In the genomic region with DNA sequence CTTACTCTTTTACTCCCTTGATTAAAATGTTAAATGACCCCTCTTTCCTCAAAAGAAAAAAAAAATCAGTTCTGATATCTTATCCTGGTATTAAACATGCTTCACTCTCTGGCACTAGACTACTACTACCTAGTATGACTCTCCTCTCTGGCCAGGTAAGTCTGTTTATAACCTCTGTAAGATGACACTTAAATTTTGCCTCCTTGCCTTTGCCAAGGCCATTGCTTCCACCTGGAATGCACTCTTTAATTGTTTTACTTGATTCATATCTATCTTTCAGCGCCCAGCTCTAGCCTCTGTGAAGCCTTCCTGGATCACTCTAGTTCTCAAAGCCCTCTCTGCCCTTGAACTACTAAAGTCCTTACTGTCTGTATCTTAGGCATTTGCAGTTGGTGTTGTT, we compare ENCODE assay signal across 24 cellular contexts.
DNase-seq lines count a peak whose midpoint lies in the region; ATAC-seq, FAIRE-seq and TF ChIP-seq lines count a peak whose summit lies in the region.
"Had no signal": no experiment of that assay in that cellular context is flagged by ENCODE, and none has a peak within 500 bp of the region (broad histone marks: within the 10 kb centered on the region; RNA-seq: fewer than 3 reads in every experiment).

No MANE protein-coding gene starts in this region.

- no peak for ATAC-seq in Right ventricle myocardium inferior
- ATAC-seq: mucosa of descending colon; stimulated activated naive B cell treated with anti-CD40 and anti-IgM and Interleukin-4, amounts not matched to agents 10 μg/mL and 1 μg/mL and 100 μg/mL, for 72 hours had no signal

- intact Hi-C loops in left ventricle myocardium inferior (cut with micrococcal nuclease), result loop anchor here (10.0 kb wide), 1 partner anchor 82 kb away; no protein-coding TSS in a partner anchor
- intact Hi-C loops in Right ventricle myocardium inferior (cut with DNase I), result loop anchor here (2.0 kb wide), 1 partner anchor 76 kb away; no protein-coding TSS in a partner anchor
- intact Hi-C loops in transverse colon (cut with DNase I; ENCODE audit: low total_unique reads), result no loop called here

- H4K20me1 ChIP-seq in astrocyte (ENCODE audit: insufficient read depth, low read length), result no peaks in the 10 kb centered on the region

- no peaks in the 10 kb centered on the region for H3K79me2 ChIP-seq in astrocyte (ENCODE audit: insufficient read depth, low read length)

- H3K9me3 ChIP-seq in left ventricle myocardium inferior (replicated peaks) (no peaks in the 10 kb centered on the region), astrocyte (ENCODE audit: insufficient read depth, low read depth, low read length) (no peaks in the 10 kb centered on the region), transverse colon (no peaks in the 10 kb centered on the region)
- H3K9me3 ChIP-seq: mucosa of descending colon, suprapubic skin had no signal

- H3K9me3 Mint-ChIP-seq in astrocyte (ENCODE audit: unreplicated experiment) (no peaks in the 10 kb centered on the region), nephron (no peaks in the 10 kb centered on the region)
- H3K9me3 Mint-ChIP-seq: activated B cell treated with CpG ODN at 0.5 μM for 24 hours; activated T-helper 2 cell treated with anti-CD3 and anti-CD28 coated beads, Interferon-gamma antibody, Interleukin-2, Interleukin-4, amounts not matched to agents 10 μg/mL and 5 μg/mL and 100 μg/mL, durations not matched to agents 14 hours and 24 hours and 36 hours; stimulated activated naive B cell treated with anti-CD40 and anti-IgM and Interleukin-4, amounts not matched to agents 10 μg/mL and 1 μg/mL and 100 μg/mL, for 72 hours had no signal

- no peak for TF ChIP-seq EP300 in transverse colon (IDR thresholded peaks at IDR 0.05; ENCODE audit: low read depth)

- no peak for TF ChIP-seq POLR2A in transverse colon (IDR thresholded peaks at IDR 0.05)

- 50 to 83% methylated on average over 1 of the region's 1 CpG for WGBS in transverse colon (ENCODE audit: low coverage in 1 of 2), 2 donors

- TF ChIP-seq CTCF in left ventricle myocardium inferior (IDR thresholded peaks at IDR 0.05; ENCODE audit: borderline replicate concordance) (no peak), astrocyte (IDR thresholded peaks at IDR 0.05; ENCODE audit: insufficient read depth, low read depth, low read length) (no peak), nephron (IDR thresholded peaks at IDR 0.05; ENCODE audit: unreplicated experiment in 3 of 3) (no peak), transverse colon (IDR thresholded peaks at IDR 0.05) (no peak)

- H3K36me3 Mint-ChIP-seq in astrocyte (ENCODE audit: low read depth, unreplicated experiment) (no peaks in the 10 kb centered on the region), nephron (ENCODE audit: low read depth) (no peaks in the 10 kb centered on the region)
- H3K36me3 Mint-ChIP-seq: stimulated activated naive B cell treated with anti-CD40 and anti-IgM and Interleukin-4, amounts not matched to agents 10 μg/mL and 1 μg/mL and 100 μg/mL, for 72 hours had no signal

- DNase-seq in left ventricle myocardium inferior, result no peak
- no peak for DNase-seq in Right ventricle myocardium inferior (ENCODE audit: missing footprints)
- DNase-seq in astrocyte (ENCODE audit: low read depth), result no peak
- no peak for DNase-seq in transverse colon
- DNase-seq in Kasumi-1 (lab: John Stamatoyannopoulos, UW), result no peak
- no peak for DNase-seq in hypothalamus (lab: John Stamatoyannopoulos, UW)
- no peak for DNase-seq in stimulated activated CD4-positive, alpha-beta T cell treated with anti-CD3 and anti-CD28 coated beads, Interleukin-2, amount 100 ng/mL, for 48 hours
- DNase-seq: ACHN; activated B cell treated with CpG ODN at 0.5 μM for 24 hours; DMS53; GDM1; GOT3; KBM-7; left ventricle myocardium superior; mucosa of descending colon; NCI-H1436 treated with DMSO at 0.1 percent for 48 hours; NCI-H748 treated with DMSO at 0.1 percent for 48 hours; RPMI8226; stimulated activated CD4-positive, alpha-beta T cell treated with anti-CD3 and anti-CD28 coated beads, Interleukin-4, amount 100 ng/mL, for 24 hours; stimulated activated naive B cell treated with anti-CD40 and anti-IgM and Interleukin-4, amounts not matched to agents 10 μg/mL and 1 μg/mL and 100 μg/mL, for 72 hours; T1000 had no signal

- no peaks in the 10 kb centered on the region for H3K27me3 Mint-ChIP-seq in astrocyte (ENCODE audit: low read depth, unreplicated experiment)
- H3K27me3 Mint-ChIP-seq in nephron (ENCODE audit: low read depth), result peaks cover 4% of the 10 kb centered on the region
- H3K27me3 Mint-ChIP-seq: activated B cell treated with CpG ODN at 0.5 μM for 24 hours; stimulated activated naive B cell treated with anti-CD40 and anti-IgM and Interleukin-4, amounts not matched to agents 10 μg/mL and 1 μg/mL and 100 μg/mL, for 72 hours had no signal

- no peak overlapping the region for H3K4me3 ChIP-seq in left ventricle myocardium inferior
- H3K4me3 ChIP-seq in astrocyte (ENCODE audit: insufficient read depth, low read depth, low read length), result no peak overlapping the region
- H3K4me3 ChIP-seq in transverse colon, result no peak overlapping the region
- H3K4me3 ChIP-seq: mucosa of descending colon, suprapubic skin had no signal

- no peak overlapping the region for H2AFZ ChIP-seq in astrocyte (ENCODE audit: low read depth, low read length)

- peaks cover 20% of the 10 kb centered on the region for H3K4me1 ChIP-seq in left ventricle myocardium inferior
- H3K4me1 ChIP-seq in astrocyte (ENCODE audit: insufficient read depth, low read length), result peaks cover 26% of the 10 kb centered on the region
- peaks cover 0 to 49% (median 13%) of the 10 kb centered on the region in 4 donors for H3K4me1 ChIP-seq in transverse colon

- in situ Hi-C loops in transverse colon (cut with MboI; ENCODE audit: low pct_ligation_motif_present in 1 of 4, low pct_unique_long_range_greater_than_20kb in 1 of 4, low sequenced_read_pairs in 3 of 4), result no loop called here

- no peak overlapping the region for H3K9ac ChIP-seq in astrocyte (ENCODE audit: low read length)

- H3K27me3 ChIP-seq in left ventricle myocardium inferior (ENCODE audit: low read depth) (no peaks in the 10 kb centered on the region), astrocyte (ENCODE audit: insufficient read depth, low read length) (no peaks in the 10 kb centered on the region), transverse colon (no peaks in the 10 kb centered on the region)
- H3K27me3 ChIP-seq: suprapubic skin had no signal

- no peak for FAIRE-seq in astrocyte (lab: Jason Lieb, UNC)

- H3K4me2 ChIP-seq in astrocyte (ENCODE audit: low read length), result peak overlapping the region; percentile 4

- H3K27ac ChIP-seq in left ventricle myocardium inferior (replicated peaks) (peak overlapping the region; percentile 56), astrocyte (ENCODE audit: low read depth, low read length) (peak overlapping the region; percentile 48), transverse colon (peak overlapping the region in 3 of 4 donors; percentile 9 to 35 (median 34))
- H3K27ac ChIP-seq: suprapubic skin had no signal

- H3K36me3 ChIP-seq in left ventricle myocardium inferior (no peaks in the 10 kb centered on the region), astrocyte (ENCODE audit: insufficient read depth, low read length) (no peaks in the 10 kb centered on the region), transverse colon (no peaks in the 10 kb centered on the region)
- H3K36me3 ChIP-seq: suprapubic skin had no signal

- H3K4me1 Mint-ChIP-seq in astrocyte (ENCODE audit: low read depth, unreplicated experiment), result peaks cover 32% of the 10 kb centered on the region
- peaks cover 55% of the 10 kb centered on the region for H3K4me1 Mint-ChIP-seq in nephron

- no peak overlapping the region for H3K4me3 Mint-ChIP-seq in astrocyte (ENCODE audit: unreplicated experiment)
- H3K4me3 Mint-ChIP-seq in nephron, result no peak overlapping the region
- H3K4me3 Mint-ChIP-seq: activated B cell treated with CpG ODN at 0.5 μM for 24 hours; stimulated activated naive B cell treated with anti-CD40 and anti-IgM and Interleukin-4, amounts not matched to agents 10 μg/mL and 1 μg/mL and 100 μg/mL, for 72 hours had no signal

- no peak overlapping the region for H3K27ac Mint-ChIP-seq in astrocyte (ENCODE audit: unreplicated experiment)
- peak overlapping the region; percentile 16 to 71 (median 59) for H3K27ac Mint-ChIP-seq in nephron
- H3K27ac Mint-ChIP-seq: activated B cell treated with CpG ODN at 0.5 μM for 24 hours; activated T-helper 2 cell treated with anti-CD3 and anti-CD28 coated beads, Interferon-gamma antibody, Interleukin-2, Interleukin-4, amounts not matched to agents 10 μg/mL and 5 μg/mL and 100 μg/mL, durations not matched to agents 14 hours and 24 hours and 36 hours; stimulated activated naive B cell treated with anti-CD40 and anti-IgM and Interleukin-4, amounts not matched to agents 10 μg/mL and 1 μg/mL and 100 μg/mL, for 72 hours had no signal
